Comparison of ENCODE assay signal across 10 cellular contexts in genomic region chr3:53243165-53243564, GRCh38. TPM values are rescaled to one million over a fixed set of nuclear protein-coding genes. Genes with fewer than 3 reads are reported as not detected.
DNase-seq lines count a peak whose midpoint lies in the region; ATAC-seq and TF ChIP-seq lines count a peak whose summit lies in the region.
"Had no signal": no experiment of that assay in that cellular context is flagged by ENCODE, and none has a peak within 500 bp of the region (broad histone marks: within the 10 kb centered on the region; RNA-seq: fewer than 3 reads in every experiment).

No MANE protein-coding gene starts in this region.

- 41 to 75% (median 50%) methylated on average over 5 to 14 of the region's 14 CpGs for WGBS in adrenal gland, 4 donors
- 71% methylated on average over 14 of the region's 14 CpGs for WGBS in smooth muscle cell (ENCODE audit: low lambda C conversion rate)

- intact Hi-C loops in adrenal gland (cut with DNase I), result no loop called here
- intact Hi-C loops in left cardiac atrium (cut with DNase I), result no loop called here

- H3K4me1 ChIP-seq in adrenal gland (replicated peaks in 1 of 2) (peaks cover 41 to 42% of the 10 kb centered on the region in 2 donors), smooth muscle cell (ENCODE audit: low read depth) (peaks cover 12% of the 10 kb centered on the region)

- DNase-seq in H7 (peak; percentile 83), adrenal gland (peak in 6 of 7 donors; percentile 62 to 76 (median 72)), left cardiac atrium (no peak), smooth muscle cell (lab: John Stamatoyannopoulos, UW; ENCODE audit: unreplicated experiment) (no peak), putamen (ENCODE audit: low spot score) (no peak)
- DNase-seq: activated naive CD8-positive, alpha-beta T cell treated with anti-CD3 and anti-CD28 coated beads, Interleukin-2, amount 10 ng/mL, durations not matched to agents 7 days and 5 days; kidney glomerular epithelial cell had no signal

- TF ChIP-seq CTCF in adrenal gland (IDR thresholded peaks at IDR 0.05), result peak in 1 of 6 experiments; percentile 2
- no peak for TF ChIP-seq CTCF in smooth muscle cell (IDR thresholded peaks at IDR 0.05; ENCODE audit: borderline replicate concordance, insufficient read depth, poor library complexity, severe bottlenecking)

- H3K4me2 ChIP-seq in smooth muscle cell, result no peak overlapping the region

- H3K9ac ChIP-seq in smooth muscle cell (ENCODE audit: low read depth), result no peak overlapping the region

- H4K20me1 ChIP-seq in smooth muscle cell (ENCODE audit: low read depth), result peaks cover 84% of the 10 kb centered on the region

- H3K27ac ChIP-seq in adrenal gland (peak overlapping the region in 4 of 5 donors; percentile 38 to 52 (median 42)), smooth muscle cell (ENCODE audit: low read depth) (peak overlapping the region; percentile 28)

- H3K36me3 ChIP-seq in H7 (replicated peaks; ENCODE audit: control insufficient read depth, insufficient read depth, low read length), result peaks cover 52% of the 10 kb centered on the region
- H3K36me3 ChIP-seq in adrenal gland (replicated peaks in 1 of 2), result peaks cover 0 to 42% of the 10 kb centered on the region in 2 donors
- H3K36me3 ChIP-seq in smooth muscle cell (ENCODE audit: low read depth), result no peaks in the 10 kb centered on the region

- H3K27me3 ChIP-seq in H7 (ENCODE audit: control insufficient read depth, insufficient read depth, low read length) (no peaks in the 10 kb centered on the region), adrenal gland (no peaks in the 10 kb centered on the region), smooth muscle cell (ENCODE audit: low read depth) (no peaks in the 10 kb centered on the region)

- ATAC-seq in left cardiac atrium (peak; percentile 9 to 73), GM21515 (IDR thresholded peaks at IDR 0.05; ENCODE audit: unreplicated experiment) (no peak), GM21723 (IDR thresholded peaks at IDR 0.05; ENCODE audit: unreplicated experiment) (no peak), HG03039 (IDR thresholded peaks at IDR 0.05; ENCODE audit: unreplicated experiment) (no peak)

- no peak for TF ChIP-seq POLR2A in adrenal gland (IDR thresholded peaks at IDR 0.05)

- peaks cover 76% of the 10 kb centered on the region for H3K79me2 ChIP-seq in smooth muscle cell (ENCODE audit: low read depth)

- peaks cover 20% of the 10 kb centered on the region for H3F3A ChIP-seq in smooth muscle cell (ENCODE audit: low read depth)

- H3K4me3 ChIP-seq in H7 (ENCODE audit: insufficient read depth, low read depth, low read length) (no peak overlapping the region), adrenal gland (no peak overlapping the region), smooth muscle cell (no peak overlapping the region)

- H3K9me3 ChIP-seq in adrenal gland (replicated peaks in 1 of 3) (no peaks in the 10 kb centered on the region), smooth muscle cell (replicated peaks; ENCODE audit: low read depth) (no peaks in the 10 kb centered on the region)

- H2AFZ ChIP-seq in smooth muscle cell (ENCODE audit: low read depth), result no peak overlapping the region

RNA-seq across cellular contexts. Expression of gene TKT, which starts 12.7 kb away (rescaled TPM):
- 1,918 and 2,169 TPM in 2 replicates for total RNA-seq in H7 (2014; rRNA removed; shearing (Covaris generic))
- total RNA-seq in adrenal gland (100 to 1,000 TPM; 256 to 516 (median 357) TPM), left cardiac atrium (10 to 100 TPM; 91.0 to 92.4 TPM), smooth muscle cell (106 and 138 TPM in 2 replicates)
- polyA plus RNA-seq in adrenal gland (100 to 1,000 TPM; 131 to 253 (median 150) TPM), smooth muscle cell (124 and 144 TPM in 2 replicates)

Comparison
In these comparisons a context has a peak if more than half of its experiments do, and no peak if none do; other contexts are left out.
1. DNase-seq: peak in H7 (single experiment) and adrenal gland (6 of 7); none in left cardiac atrium (single experiment), smooth muscle cell (single experiment) and putamen (single experiment).
2. ATAC-seq: peak in left cardiac atrium (2 of 2); none in GM21515 (single experiment), GM21723 (single experiment) and HG03039 (single experiment).